In the genomic region with DNA sequence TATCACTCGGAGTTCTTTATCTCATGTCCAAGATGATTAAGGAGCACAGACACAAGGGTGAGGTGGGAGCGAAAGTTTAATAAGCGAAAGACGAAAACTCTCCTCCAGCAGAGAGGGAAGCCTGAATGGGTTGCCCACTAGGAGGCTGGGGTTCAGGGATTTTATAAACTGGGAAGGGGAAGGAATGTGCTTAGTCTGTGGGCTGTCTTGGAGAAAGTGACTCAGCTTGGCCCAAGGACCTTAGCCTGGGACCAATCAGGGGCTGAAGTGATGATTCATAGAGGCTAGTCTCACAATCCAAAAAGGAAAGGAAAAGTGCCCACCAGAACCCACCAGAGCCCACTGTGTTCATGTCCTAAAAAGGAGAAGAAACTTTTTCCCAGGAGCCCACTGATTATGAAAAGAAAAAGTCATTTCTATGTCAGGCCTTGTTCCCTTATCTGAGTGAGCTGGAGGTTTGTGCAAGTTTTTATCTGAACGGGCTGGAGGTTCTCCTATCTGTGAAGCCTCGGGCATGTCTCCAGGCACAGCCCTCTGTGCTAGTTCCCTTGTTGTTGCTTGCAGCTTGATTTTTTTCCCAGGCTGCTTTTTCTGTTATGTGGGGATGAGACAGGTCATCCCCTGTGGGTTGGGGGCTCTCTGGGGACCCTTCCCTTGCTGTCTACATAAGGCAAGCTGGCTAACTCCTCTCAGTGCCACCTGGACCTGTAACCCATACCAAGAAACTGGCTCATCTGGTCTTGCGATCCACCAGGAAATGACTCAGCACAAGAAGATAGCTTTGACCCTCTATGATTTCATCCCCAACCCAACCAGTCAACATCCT, we compare ENCODE assay signal across 11 cellular contexts. TPM values are rescaled to one million over a fixed set of nuclear protein-coding genes. Genes with fewer than 3 reads are reported as not detected.
DNase-seq lines count a peak whose midpoint lies in the region; ATAC-seq and TF ChIP-seq lines count a peak whose summit lies in the region.
"Had no signal": no experiment of that assay in that cellular context is flagged by ENCODE, and none has a peak within 500 bp of the region (broad histone marks: within the 10 kb centered on the region; RNA-seq: fewer than 3 reads in every experiment).

No MANE protein-coding gene starts in this region.

- POLR2A ChIA-PET in CD4-positive, alpha-beta T cell (lab: Charles Lee): no interaction called here

- WGBS in upper lobe of left lung, 2 donors: 66 to 68% methylated on average over 7 of the region's 7 CpGs

- no peak overlapping the region for H3K4me3 Mint-ChIP-seq in CD4-positive, alpha-beta T cell

- H3K27ac Mint-ChIP-seq in CD4-positive, alpha-beta T cell: no peak overlapping the region

- H3K9me3 Mint-ChIP-seq in CD4-positive, alpha-beta T cell: peaks cover 8% of the 10 kb centered on the region

- no peaks in the 10 kb centered on the region for H3K4me1 ChIP-seq in upper lobe of left lung

- ATAC-seq in upper lobe of left lung (ENCODE audit: low FRiP score in 2 of 2) (peak; percentile 43 to 81), GM19463 (IDR thresholded peaks at IDR 0.05; ENCODE audit: unreplicated experiment) (no peak), HG03565 (IDR thresholded peaks at IDR 0.05; ENCODE audit: unreplicated experiment) (no peak)
- no peak for ATAC-seq in CD4-positive, alpha-beta T cell (ENCODE audit: poor library complexity)

- H3K4me3 ChIP-seq in astrocyte of the spinal cord (ENCODE audit: low read depth, low read length) (no peak overlapping the region), upper lobe of left lung (no peak overlapping the region)

- H3K27ac ChIP-seq in upper lobe of left lung: peak overlapping the region; percentile 11 to 27 (median 24)
- no peak overlapping the region for H3K27ac ChIP-seq in CD4-positive, alpha-beta T cell (ENCODE audit: low read depth, low read length)
- H3K27ac ChIP-seq: VCaP had no signal

- no peaks in the 10 kb centered on the region for H3K4me1 Mint-ChIP-seq in CD4-positive, alpha-beta T cell (ENCODE audit: low read depth)

- in situ Hi-C loops in astrocyte of the spinal cord (cut with HindIII; ENCODE audit: low sequenced_read_pairs): no loop called here

- TF ChIP-seq CTCF in astrocyte of the spinal cord (IDR thresholded peaks at IDR 0.05; ENCODE audit: low read depth, low read length) (peak; percentile 17), upper lobe of left lung (IDR thresholded peaks at IDR 0.05) (no peak)
- TF ChIP-seq CTCF in CD4-positive, alpha-beta T cell (IDR thresholded peaks at IDR 0.05): no peak

- H3K27me3 ChIP-seq in upper lobe of left lung: no peaks in the 10 kb centered on the region
- no peaks in the 10 kb centered on the region for H3K27me3 ChIP-seq in CD4-positive, alpha-beta T cell (ENCODE audit: control insufficient read depth, insufficient read depth, low read length)

- DNase-seq in NOMO-1 treated with DMSO at 0.1 percent for 48 hours (lab: John Stamatoyannopoulos, UW; ENCODE audit: unreplicated experiment) (peak; percentile 9), NOMO-1 (lab: John Stamatoyannopoulos, UW; ENCODE audit: unreplicated experiment in 2 of 2) (no peak), astrocyte of the spinal cord (ENCODE audit: low read depth, low spot score) (peak; percentile 80), kidney tubule cell (ENCODE audit: low spot score) (peak; percentile 74), upper lobe of left lung (no peak)
- DNase-seq in CD4-positive, alpha-beta T cell: no peak
- DNase-seq: AML-193; stimulated activated CD4-positive, alpha-beta T cell treated with anti-CD3 and anti-CD28 coated beads, Interleukin-12 subunit alpha, Interleukin-12 subunit beta, amount 100 ng/mL, for 4 hours had no signal

- H3K36me3 ChIP-seq in upper lobe of left lung: no peaks in the 10 kb centered on the region

- no peaks in the 10 kb centered on the region for H3K27me3 Mint-ChIP-seq in CD4-positive, alpha-beta T cell

- no peak for TF ChIP-seq POLR2A in upper lobe of left lung (IDR thresholded peaks at IDR 0.05)

- H3K9me3 ChIP-seq in upper lobe of left lung: peaks cover 4 to 19% (median 7%) of the 10 kb centered on the region in 4 donors
- H3K9me3 ChIP-seq in CD4-positive, alpha-beta T cell (ENCODE audit: control insufficient read depth, low read length): peaks cover 21% of the 10 kb centered on the region

- intact Hi-C loops in CD4-positive, alpha-beta T cell (cut with DNase I, micrococcal nuclease): no loop called here

- CTCF ChIA-PET in CD4-positive, alpha-beta T cell (lab: Charles Lee): interaction anchor here (0.6 kb wide), 1 partner anchor 78 kb away, joined by 3 read pairs; no protein-coding TSS in a partner anchor

- TF ChIP-seq EP300 in upper lobe of left lung (IDR thresholded peaks at IDR 0.05): no peak

- H3K36me3 Mint-ChIP-seq in CD4-positive, alpha-beta T cell (ENCODE audit: low read depth): no peaks in the 10 kb centered on the region

RNA-seq across cellular contexts. Expression of a gene that starts 8.3 kb away (rescaled TPM):
- 10 to 100 TPM; 24.1 to 60.0 (median 32.2) TPM for total RNA-seq in upper lobe of left lung
- total RNA-seq in CD4-positive, alpha-beta T cell: 1 to 10 TPM; 5.2 to 6.8 TPM

RNA-seq across cellular contexts. Expression of a gene that starts 37.4 kb away (rescaled TPM):
- total RNA-seq in upper lobe of left lung: 100 to 1,000 TPM in 3 of 6 donors, 10 to 100 TPM in 3; 53.4 to 222 (median 123) TPM
- total RNA-seq in CD4-positive, alpha-beta T cell: 1 to 10 TPM; 4.5 to 4.9 TPM

Comparison
In these comparisons a context has a peak if more than half of its experiments do, and no peak if none do; other contexts are left out.
1. DNase-seq: peak in NOMO-1 treated with DMSO at 0.1 percent for 48 hours (single experiment), astrocyte of the spinal cord (single experiment) and kidney tubule cell (single experiment); none in NOMO-1 (0 of 2), upper lobe of left lung (0 of 2) and CD4-positive, alpha-beta T cell (0 of 10).
2. ATAC-seq: peak in upper lobe of left lung (2 of 2); none in CD4-positive, alpha-beta T cell (single experiment), GM19463 (single experiment) and HG03565 (single experiment).
3. RNA of a gene that starts 37.4 kb away (total RNA-seq): 53.4 to 222 TPM in upper lobe of left lung; 4.5 to 4.9 TPM in CD4-positive, alpha-beta T cell; every median in the first group is over 4 times any median in the second.